ENCODE assay signal across 20 cellular contexts in genomic region chr16:28092721-28093382, GRCh38. TPM values are rescaled to one million over a fixed set of nuclear protein-coding genes. Genes with fewer than 3 reads are reported as not detected.
A peak's percentile ranks its signal among the peaks of the same experiment; 100 is the strongest.
DNase-seq lines count a peak whose midpoint lies in the region; ATAC-seq and TF ChIP-seq lines count a peak whose summit lies in the region.
"Had no signal": no experiment of that assay in that cellular context is flagged by ENCODE, and none has a peak within 500 bp of the region (broad histone marks: within the 10 kb centered on the region; RNA-seq: fewer than 3 reads in every experiment).

No MANE protein-coding gene starts in this region.

- H3K36me3 Mint-ChIP-seq in nephron (ENCODE audit: low read depth): peaks cover 11% of the 10 kb centered on the region
- H3K36me3 Mint-ChIP-seq in activated CD8-positive, alpha-beta T cell treated with anti-CD3 and anti-CD28 coated beads for 36 hours (ENCODE audit: low read depth): peaks cover 9% of the 10 kb centered on the region

- H3K4me1 ChIP-seq in HUES48 (ENCODE audit: control insufficient read depth, insufficient read depth, low read length): peaks cover 27% of the 10 kb centered on the region
- H3K4me1 ChIP-seq: gastroesophageal sphincter, Peyer's patch, tibial nerve had no signal

- peak overlapping the region in 1 of 3 experiments; percentile 25 for H3K4me3 Mint-ChIP-seq in nephron
- H3K4me3 Mint-ChIP-seq in activated CD8-positive, alpha-beta T cell treated with anti-CD3 and anti-CD28 coated beads for 36 hours: no peak overlapping the region
- H3K4me3 Mint-ChIP-seq: T-helper 17 cell had no signal

- peak overlapping the region; percentile 86 for H3K27ac ChIP-seq in HUES48 (ENCODE audit: low read depth, low read length)
- H3K27ac ChIP-seq: gastroesophageal sphincter, Peyer's patch, tibial nerve had no signal

- POLR2A ChIA-PET in activated CD8-positive, alpha-beta T cell treated with anti-CD3 and anti-CD28 coated beads for 36 hours (lab: Charles Lee): no interaction called here

- H3K9me3 Mint-ChIP-seq in nephron: no peaks in the 10 kb centered on the region
- H3K9me3 Mint-ChIP-seq in activated CD8-positive, alpha-beta T cell treated with anti-CD3 and anti-CD28 coated beads for 36 hours: no peaks in the 10 kb centered on the region

- H3K4me3 ChIP-seq in HUES48 (ENCODE audit: low read depth, low read length) (peak overlapping the region; percentile 14), epithelial cell of esophagus (ENCODE audit: low read length) (no peak overlapping the region)
- H3K4me3 ChIP-seq: gastroesophageal sphincter, Peyer's patch, tibial nerve had no signal

- H3K9me3 ChIP-seq in HUES48 (ENCODE audit: control insufficient read depth, insufficient read depth, low read length): no peaks in the 10 kb centered on the region
- H3K9me3 ChIP-seq: gastroesophageal sphincter, Peyer's patch, tibial nerve had no signal

- TF ChIP-seq CTCF in epithelial cell of esophagus (IDR thresholded peaks at IDR 0.05; ENCODE audit: insufficient read depth, low read depth, low read length, missing control alignments) (no peak), nephron (IDR thresholded peaks at IDR 0.05; ENCODE audit: unreplicated experiment in 3 of 3) (no peak)
- no peak for TF ChIP-seq CTCF in activated CD8-positive, alpha-beta T cell treated with anti-CD3 and anti-CD28 coated beads for 36 hours (IDR thresholded peaks at IDR 0.05)

- H3K27me3 Mint-ChIP-seq in nephron (ENCODE audit: low read depth): no peaks in the 10 kb centered on the region
- no peaks in the 10 kb centered on the region for H3K27me3 Mint-ChIP-seq in activated CD8-positive, alpha-beta T cell treated with anti-CD3 and anti-CD28 coated beads for 36 hours
- H3K27me3 Mint-ChIP-seq: T-helper 17 cell had no signal

- H3K27me3 ChIP-seq in HUES48 (ENCODE audit: control insufficient read depth, insufficient read depth, low read length): no peaks in the 10 kb centered on the region
- H3K27me3 ChIP-seq: gastroesophageal sphincter, Peyer's patch, tibial nerve had no signal

- H3K4me1 Mint-ChIP-seq in nephron: no peaks in the 10 kb centered on the region
- H3K4me1 Mint-ChIP-seq in activated CD8-positive, alpha-beta T cell treated with anti-CD3 and anti-CD28 coated beads for 36 hours (ENCODE audit: low read depth): peaks cover 4% of the 10 kb centered on the region

- DNase-seq in EH (ENCODE audit: low read depth): peak; percentile 37
- peak; percentile 36 for DNase-seq in epithelial cell of esophagus (ENCODE audit: low read depth)
- DNase-seq in activated CD8-positive, alpha-beta memory T cell treated with anti-CD3 and anti-CD28 coated beads, Interleukin-2, amount 50 U/mL, for 48 hours: no peak
- no peak for DNase-seq in nucleus accumbens (lab: John Stamatoyannopoulos, UW)
- no peak for DNase-seq in activated CD8-positive, alpha-beta T cell treated with anti-CD3 and anti-CD28 coated beads for 36 hours
- DNase-seq in HK-2 (ENCODE audit: unreplicated experiment): no peak
- DNase-seq: activated CD4-positive, alpha-beta T cell treated with anti-CD3 and anti-CD28 coated beads, Interleukin-2, amount 50 U/mL, for 1 hour; effector CD8-positive, alpha-beta T cell; NCI-H1048; NCI-H526; stimulated activated CD4-positive, alpha-beta T cell treated with anti-CD3 and anti-CD28 coated beads, Interleukin-2, amount 100 ng/mL, for 24 hours; stimulated activated CD8-positive, alpha-beta memory T cell treated with anti-CD3 and anti-CD28 coated beads, Interleukin-4, amount 100 ng/mL, for 48 hours; T-helper 17 cell had no signal

- CTCF ChIA-PET in activated CD8-positive, alpha-beta T cell treated with anti-CD3 and anti-CD28 coated beads for 36 hours (lab: Charles Lee): interaction anchor here (1.5 to 2.0 kb wide), 2 partner anchors 22 to 125 kb away, joined by 4 to 8 read pairs; no protein-coding TSS in a partner anchor

- intact Hi-C loops in activated CD8-positive, alpha-beta T cell treated with anti-CD3 and anti-CD28 coated beads for 36 hours (cut with micrococcal nuclease): no loop called here

- ATAC-seq in activated CD8-positive, alpha-beta T cell treated with anti-CD3 and anti-CD28 coated beads for 36 hours: no peak
- ATAC-seq: gastroesophageal sphincter, T-helper 17 cell had no signal

- H3K27ac Mint-ChIP-seq in nephron: peak overlapping the region in 2 of 3 experiments; percentile 11 to 44
- H3K27ac Mint-ChIP-seq in activated CD8-positive, alpha-beta T cell treated with anti-CD3 and anti-CD28 coated beads for 36 hours: no peak overlapping the region
- H3K27ac Mint-ChIP-seq: T-helper 17 cell had no signal

- peaks cover 13% of the 10 kb centered on the region for H3K36me3 ChIP-seq in HUES48 (ENCODE audit: control insufficient read depth, insufficient read depth, low read length)

- H3K9ac ChIP-seq in HUES48 (ENCODE audit: low read depth, low read length): no peak overlapping the region

RNA-seq across cellular contexts. Expression of gene GSG1L, which starts 29.3 kb away (rescaled TPM):
- total RNA-seq in activated CD8-positive, alpha-beta T cell treated with anti-CD3 and anti-CD28 coated beads for 36 hours: not detected
- total RNA-seq: kidney epithelial cell, myocyte, Peyer's patch, T-helper 17 cell, tibial nerve had no signal

Comparison
In these comparisons a context has a peak if more than half of its experiments do, and no peak if none do; other contexts are left out.
1. DNase-seq: peak in EH (single experiment) and epithelial cell of esophagus (single experiment); none in activated CD8-positive, alpha-beta memory T cell treated with anti-CD3 and anti-CD28 coated beads, Interleukin-2, amount 50 U/mL, for 48 hours (single experiment), nucleus accumbens (0 of 56), activated CD8-positive, alpha-beta T cell treated with anti-CD3 and anti-CD28 coated beads for 36 hours (single experiment) and HK-2 (single experiment).